ENCODE assay signal across 30 cellular contexts in genomic region chr13:81591528-81592220, GRCh38.
"Had no signal": no experiment of that assay in that cellular context is flagged by ENCODE, and none has a peak within 500 bp of the region (broad histone marks: within the 10 kb centered on the region; RNA-seq: fewer than 3 reads in every experiment).

No MANE protein-coding gene starts in this region.

- FAIRE-seq: pancreas, small intestine, urothelium cell line had no signal

- H3K4me1 ChIP-seq: prostate gland, sigmoid colon, spleen, suprapubic skin, testis, tibial nerve, upper lobe of left lung, vagina had no signal

- H3K27me3 ChIP-seq: neutrophil, pancreas, right lobe of liver, sigmoid colon, spleen, suprapubic skin, testis, tibial nerve, upper lobe of left lung, vagina had no signal

- H3K36me3 ChIP-seq: neutrophil, pancreas, prostate gland, right lobe of liver, sigmoid colon, spleen, suprapubic skin, tibial nerve, upper lobe of left lung, vagina had no signal

- H3K4me3 ChIP-seq: pancreas, prostate gland, right lobe of liver, sigmoid colon, spleen, suprapubic skin, testis, tibial nerve, upper lobe of left lung, vagina had no signal

- ATAC-seq: naive thymus-derived CD8-positive, alpha-beta T cell; natural killer cell treated with Interleukin-12 subunit alpha and Interleukin-12 subunit beta and Interleukin-15 and Interleukin-18, amount 100 ng/mL, for 72 hours; pancreas; right cardiac atrium; right lobe of liver; stimulated activated memory B cell treated with anti-CD40 and anti-IgM and Interleukin-4, amounts not matched to agents 10 μg/mL and 1 μg/mL and 100 μg/mL, for 72 hours; stimulated activated naive CD8-positive, alpha-beta T cell treated with anti-CD3 and anti-CD28 coated beads, Interleukin-15, amount 100 ng/mL, for 72 hours; stimulated activated naive CD8-positive, alpha-beta T cell treated with anti-CD3 and anti-CD28 coated beads, Interleukin-15, Interleukin-2, amounts not matched to agents 100 U/mL and 50 U/mL, for 24 hours had no signal

- DNase-seq: naive B cell; naive thymus-derived CD8-positive, alpha-beta T cell; nephron progenitor cell; nucleus accumbens; pancreas; right cardiac atrium; right lobe of liver; sigmoid colon; small intestine; spleen; stimulated activated CD4-positive, alpha-beta T cell treated with anti-CD3 and anti-CD28 coated beads, Interleukin-12 subunit alpha, Interleukin-12 subunit beta, amount 100 ng/mL, for 4 hours; stimulated activated CD4-positive, alpha-beta T cell treated with anti-CD3 and anti-CD28 coated beads, Interleukin-1b, Interleukin-23, amount 100 ng/mL, for 48 hours; stimulated activated CD4-positive, alpha-beta T cell treated with anti-CD3 and anti-CD28 coated beads, Interleukin-4, amount 100 ng/mL, for 1 hour; stimulated activated CD4-positive, alpha-beta T cell treated with anti-CD3 and anti-CD28 coated beads, Interleukin-4, amount 100 ng/mL, for 4 hours; stimulated activated CD8-positive, alpha-beta memory T cell treated with anti-CD3 and anti-CD28 coated beads, Interleukin-4, amount 100 ng/mL, for 48 hours; stimulated activated naive CD4-positive, alpha-beta T cell; stimulated activated naive CD8-positive, alpha-beta T cell treated with anti-CD3 and anti-CD28 coated beads, Interleukin-15, amount 100 ng/mL, for 72 hours; stimulated activated naive CD8-positive, alpha-beta T cell treated with anti-CD3 and anti-CD28 coated beads, Interleukin-15, Interleukin-2, amounts not matched to agents 100 U/mL and 50 U/mL, for 24 hours; substantia nigra; testis; trophoblast cell; upper lobe of left lung had no signal

- H3K9me3 ChIP-seq: neutrophil, pancreas, prostate gland, right lobe of liver, sigmoid colon, spleen, suprapubic skin, testis, tibial nerve, upper lobe of left lung, vagina had no signal

- H3K27ac ChIP-seq: neutrophil, pancreas, prostate gland, right lobe of liver, sigmoid colon, spleen, suprapubic skin, testis, tibial nerve, upper lobe of left lung, vagina had no signal
